ENCODE assay signal across 16 cellular contexts in the genomic region with DNA sequence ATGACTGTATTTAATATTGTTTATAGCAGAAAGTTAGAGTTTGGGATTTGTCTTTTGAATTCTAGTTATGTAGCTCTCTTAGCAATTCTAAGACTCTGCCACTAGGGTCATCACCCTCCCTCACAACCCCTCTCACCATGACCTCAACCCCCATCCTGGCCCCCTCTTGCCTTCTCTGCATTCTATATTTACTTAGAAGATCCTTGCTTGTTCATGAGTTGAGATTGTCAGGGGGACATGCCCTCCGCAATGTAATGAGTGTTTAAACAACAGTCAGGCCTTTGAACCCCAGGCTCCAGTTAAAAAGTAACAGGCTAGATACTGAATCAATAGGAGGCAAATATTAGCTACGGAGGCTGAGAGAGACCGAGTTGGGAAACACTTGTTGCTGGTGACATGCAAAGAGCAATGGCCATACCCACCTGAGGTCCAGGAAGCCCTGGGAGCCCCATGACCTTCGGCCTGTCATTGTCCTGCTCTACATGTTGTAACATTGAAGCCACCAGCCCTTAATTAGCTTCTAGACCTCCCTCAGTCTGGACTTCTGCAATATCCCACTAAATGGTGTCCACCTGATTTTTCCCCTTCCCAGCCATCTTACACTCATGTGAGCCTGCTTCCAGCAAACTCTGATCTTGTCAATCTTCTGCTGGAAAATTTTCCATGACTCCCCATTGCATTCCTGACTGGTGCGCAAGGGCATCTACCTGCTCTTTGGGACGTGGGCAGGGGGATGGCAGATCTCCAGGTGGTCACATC.
DNase-seq lines count a peak whose midpoint lies in the region; ATAC-seq, FAIRE-seq and TF ChIP-seq lines count a peak whose summit lies in the region.
"Had no signal": no experiment of that assay in that cellular context is flagged by ENCODE, and none has a peak within 500 bp of the region (broad histone marks: within the 10 kb centered on the region; RNA-seq: fewer than 3 reads in every experiment).

No MANE protein-coding gene starts in this region.

- H3K27ac ChIP-seq in PC-9: no peak overlapping the region
- peak overlapping the region in 2 of 4 donors; percentile 46 to 47 for H3K27ac ChIP-seq in pancreas
- H3K27ac ChIP-seq: GM23248 had no signal

- no peaks in the 10 kb centered on the region for H3K79me2 ChIP-seq in PC-9 (ENCODE audit: low read depth)

- H3K4me2 ChIP-seq in PC-9: no peak overlapping the region

- intact Hi-C loops in PC-9 (cut with micrococcal nuclease; ENCODE audit: unreplicated experiment): no loop called here
- intact Hi-C loops in pancreas (cut with DNase I): no loop called here
- intact Hi-C loops in posterior vena cava (cut with DNase I): no loop called here

- H3F3A ChIP-seq in PC-9 (ENCODE audit: insufficient read depth, low read depth): no peaks in the 10 kb centered on the region

- H3K27me3 ChIP-seq in PC-9 (ENCODE audit: insufficient read depth, low read depth) (no peaks in the 10 kb centered on the region), pancreas (no peaks in the 10 kb centered on the region)
- H3K27me3 ChIP-seq: BE2C had no signal

- no TSS peak for BruUV-seq in PC-9 (replicated peaks; lab: Mats Ljungman, UMichigan)

- 45 to 46% methylated on average over 6 of the region's 6 CpGs for WGBS in pancreas, 2 donors

- no peak overlapping the region for H2AFZ ChIP-seq in PC-9
- H2AFZ ChIP-seq: GM23248 had no signal

- no peak overlapping the region for H3K4me3 ChIP-seq in PC-9
- H3K4me3 ChIP-seq in pancreas: no peak overlapping the region
- H3K4me3 ChIP-seq: GM23248 had no signal

- POLR2A ChIA-PET in PC-9 (lab: Charles Lee; ENCODE audit: unreplicated experiment): no interaction called here

- H4K20me1 ChIP-seq in PC-9 (ENCODE audit: insufficient read depth): no peaks in the 10 kb centered on the region

- ATAC-seq in pancreas: peak; percentile 30 to 66 (median 44)

- 0 out of 2 replicates have a peak, but pooled peaks cover 4% of the 10 kb centered on the region for H3K4me1 ChIP-seq in PC-9 (replicated peaks; ENCODE audit: insufficient read depth)
- peaks cover 3 to 14% (median 13%) of the 10 kb centered on the region in 3 donors for H3K4me1 ChIP-seq in pancreas
- H3K4me1 ChIP-seq: BE2C had no signal

- TF ChIP-seq CTCF in GM12872 (IDR thresholded peaks at IDR 0.05; ENCODE audit: insufficient read depth, low read depth, low read length) (0 out of 3 replicates have a peak, but pooled peaks have one; percentile 5), PC-9 (conservative IDR thresholded peaks at IDR 0.05) (0 out of 2 replicates have a peak, but pooled peaks have one; percentile 14), pancreas (IDR thresholded peaks at IDR 0.05) (no peak)

- FAIRE-seq in pancreas (lab: Jason Lieb, UNC): no peak

- DNase-seq in PC-9 (no peak), islet precursor cell (peak; percentile 18), pancreas (no peak), retina (no peak), globus pallidus (ENCODE audit: low spot score) (no peak), NCI-H1417 treated with DMSO at 0.1 percent for 48 hours (lab: John Stamatoyannopoulos, UW) (no peak), posterior vena cava (ENCODE audit: low spot score) (no peak)
- DNase-seq: BE2C; CD8-positive, alpha-beta memory T cell; GM23248; NCI-H1105 treated with DMSO at 0.1 percent for 48 hours; NCI-H1930; NCI-H2171; NCI-H774; RPMI8226 had no signal

- no peaks in the 10 kb centered on the region for H3K9me2 ChIP-seq in PC-9 (ENCODE audit: insufficient read depth)

- H3K36me3 ChIP-seq in PC-9 (ENCODE audit: low read depth): no peaks in the 10 kb centered on the region
- no peaks in the 10 kb centered on the region for H3K36me3 ChIP-seq in pancreas
- H3K36me3 ChIP-seq: BE2C had no signal

- CTCF ChIA-PET in PC-9 (lab: Charles Lee): no interaction called here

- no peaks in the 10 kb centered on the region for H3K9me3 ChIP-seq in PC-9 (ENCODE audit: insufficient read depth, low read depth)
- H3K9me3 ChIP-seq in pancreas: no peaks in the 10 kb centered on the region
- H3K9me3 ChIP-seq: BE2C had no signal

Comparison
In these comparisons a context has a peak if more than half of its experiments do, and no peak if none do; other contexts are left out.
1. CTCF ChIP-seq: peak in GM12872 (single experiment) and PC-9 (single experiment); none in pancreas (0 of 4).